In the genomic region with DNA sequence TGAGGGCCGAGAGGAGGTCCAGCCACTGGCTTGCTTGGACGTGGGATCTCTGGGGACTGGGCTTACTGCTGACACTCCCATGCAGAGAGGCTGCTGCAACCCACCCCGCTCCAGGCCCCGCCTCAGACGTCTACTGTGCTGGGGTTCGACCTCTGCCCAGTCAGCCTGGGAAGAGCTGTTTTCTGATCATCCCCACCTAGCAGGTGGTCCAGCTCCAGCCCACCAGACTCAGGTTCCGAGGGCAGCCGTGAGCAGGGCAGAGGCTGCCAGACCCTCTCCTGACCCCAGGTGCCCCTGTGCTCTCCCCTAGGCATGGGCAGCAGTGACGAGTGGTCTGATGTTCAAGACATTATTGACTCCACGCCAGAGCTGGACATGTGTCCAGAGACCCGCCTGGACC, we compare ENCODE assay signal across 1 cellular context.
TF ChIP-seq lines count a peak whose summit lies in the region.

No MANE protein-coding gene starts in this region.

TF ChIP-seq in HepG2, 621 proteins besides CTCF, POLR2A, EP300 and RAD21:
- TF ChIP-seq ZNF232 (CRISPR knock-in tag; IDR thresholded peaks at IDR 0.05; ENCODE audit: borderline replicate concordance) (no peak), MED1 (CRISPR knock-in tag; IDR thresholded peaks at IDR 0.05) (no peak)
